8 cellular contexts compared by ENCODE assay signal in genomic region chr3:44323341-44323955, GRCh38. TPM values are rescaled to one million over a fixed set of nuclear protein-coding genes. Genes with fewer than 3 reads are reported as not detected.
DNase-seq lines count a peak whose midpoint lies in the region; ATAC-seq and TF ChIP-seq lines count a peak whose summit lies in the region.

No MANE protein-coding gene starts in this region.

- no peaks in the 10 kb centered on the region for H4K20me1 ChIP-seq in neural progenitor cell (ENCODE audit: low read depth)

- H3K9ac ChIP-seq in neural progenitor cell = no peak overlapping the region

- no peak for TF ChIP-seq EP300 in esophagus muscularis mucosa (IDR thresholded peaks at IDR 0.05)
- TF ChIP-seq EP300 in transverse colon (IDR thresholded peaks at IDR 0.05; ENCODE audit: low read depth) = no peak

- H3K9me3 ChIP-seq in esophagus muscularis mucosa = no peaks in the 10 kb centered on the region
- H3K9me3 ChIP-seq in neural progenitor cell (ENCODE audit: low read depth) = no peaks in the 10 kb centered on the region
- no peaks in the 10 kb centered on the region for H3K9me3 ChIP-seq in transverse colon

- no peaks in the 10 kb centered on the region for H3K36me3 ChIP-seq in BJ (ENCODE audit: control insufficient read depth, insufficient read depth, low read length)
- no peaks in the 10 kb centered on the region for H3K36me3 ChIP-seq in esophagus muscularis mucosa
- H3K36me3 ChIP-seq in neural progenitor cell = no peaks in the 10 kb centered on the region
- H3K36me3 ChIP-seq in transverse colon = no peaks in the 10 kb centered on the region

- no peaks in the 10 kb centered on the region for H3F3A ChIP-seq in neural progenitor cell (ENCODE audit: low read depth)

- intact Hi-C loops in esophagus muscularis mucosa (cut with DNase I) = loop anchor here (5.0 to 10.0 kb wide), 2 partner anchors 71 to 154 kb away; partner anchors contain the start of gene ZNF445
- intact Hi-C loops in transverse colon (cut with DNase I; ENCODE audit: low total_unique reads) = no loop called here

- H3K27ac ChIP-seq in esophagus muscularis mucosa (replicated peaks in 1 of 4) (no peak overlapping the region), neural progenitor cell (no peak overlapping the region), transverse colon (no peak overlapping the region)

- H3K79me2 ChIP-seq in neural progenitor cell (ENCODE audit: low read depth) = no peaks in the 10 kb centered on the region

- POLR2A ChIA-PET in BJ (lab: Charles Lee) = no interaction called here

- H3K27me3 ChIP-seq in BJ (ENCODE audit: control insufficient read depth, insufficient read depth, low read length) (no peaks in the 10 kb centered on the region), esophagus muscularis mucosa (peaks cover 0 to 5% (median 0%) of the 10 kb centered on the region in 4 donors), neural progenitor cell (no peaks in the 10 kb centered on the region), transverse colon (peaks cover 5% of the 10 kb centered on the region)

- no peaks in the 10 kb centered on the region for H3K9me3 Mint-ChIP-seq in neural progenitor cell

- H3K4me2 ChIP-seq in neural progenitor cell = no peak overlapping the region

- no peaks in the 10 kb centered on the region for H3K4me1 ChIP-seq in esophagus muscularis mucosa
- H3K4me1 ChIP-seq in neural progenitor cell = no peaks in the 10 kb centered on the region
- peaks cover 0 to 8% (median 0%) of the 10 kb centered on the region in 4 donors for H3K4me1 ChIP-seq in transverse colon

- 3% methylated on average over 4 of the region's 4 CpGs for WGBS in esophagus muscularis mucosa
- whole genome bisulfite sequencing in transverse colon (ENCODE audit: low coverage in 1 of 2), 2 donors = 2 to 4% methylated on average over 4 of the region's 4 CpGs

- ATAC-seq in HG03097 (IDR thresholded peaks at IDR 0.05; ENCODE audit: low FRiP score, unreplicated experiment) = no peak

- DNase-seq in BJ (ENCODE audit: low read depth) = no peak
- peak; percentile 48 for DNase-seq in HCEC 1CT
- peak; percentile 2 for DNase-seq in NCI-H774 (lab: John Stamatoyannopoulos, UW)
- peak; percentile 4 for DNase-seq in activated CD8-positive, alpha-beta memory T cell treated with anti-CD3 and anti-CD28 coated beads, Interleukin-2, amount 50 U/mL, for 24 hours (ENCODE audit: extremely low read depth)
- no peak for DNase-seq in esophagus muscularis mucosa (ENCODE audit: extremely low spot score)
- peak; percentile 66 for DNase-seq in neural progenitor cell (ENCODE audit: low spot score)
- peak; percentile 70 for DNase-seq in transverse colon

- in situ Hi-C loops in transverse colon (cut with MboI; ENCODE audit: low pct_ligation_motif_present in 1 of 4, low pct_unique_long_range_greater_than_20kb in 1 of 4, low sequenced_read_pairs in 3 of 4) = no loop called here

- H2AFZ ChIP-seq in neural progenitor cell (replicated peaks) = no peak overlapping the region

- no peaks in the 10 kb centered on the region for H3K36me3 Mint-ChIP-seq in neural progenitor cell

- CTCF ChIA-PET in BJ (lab: Yijun Ruan, JAX) = interaction anchor here (0.6 to 4.1 kb wide), 8 partner anchors 14 to 390 kb away, joined by 3 to 35 read pairs (median 4); partner anchors contain the start of gene TCAIM

- no peak overlapping the region for H3K4me3 ChIP-seq in BJ (ENCODE audit: low read depth, low read length)
- H3K4me3 ChIP-seq in esophagus muscularis mucosa = no peak overlapping the region
- no peak overlapping the region for H3K4me3 ChIP-seq in neural progenitor cell
- no peak overlapping the region for H3K4me3 ChIP-seq in transverse colon

- H3K4me3 Mint-ChIP-seq in neural progenitor cell = no peak overlapping the region

- TF ChIP-seq CTCF in BJ (IDR thresholded peaks at IDR 0.05; ENCODE audit: insufficient read depth, low read depth, low read length) (peak; percentile 86), esophagus muscularis mucosa (IDR thresholded peaks at IDR 0.05) (peak; percentile 74 to 88 (median 84)), neural progenitor cell (IDR thresholded peaks at IDR 0.05) (peak; percentile 92), transverse colon (IDR thresholded peaks at IDR 0.05) (peak; percentile 66 to 86 (median 81))

- no peak overlapping the region for H3K27ac Mint-ChIP-seq in neural progenitor cell

- TF ChIP-seq POLR2A in esophagus muscularis mucosa (IDR thresholded peaks at IDR 0.05; ENCODE audit: low read depth) (no peak), transverse colon (IDR thresholded peaks at IDR 0.05) (no peak)

- no peaks in the 10 kb centered on the region for H3K4me1 Mint-ChIP-seq in neural progenitor cell

- no peaks in the 10 kb centered on the region for H3K27me3 Mint-ChIP-seq in neural progenitor cell (ENCODE audit: insufficient read depth, low read depth)

RNA-seq across cellular contexts. Expression of gene TCAIM, which starts 15.1 kb away (rescaled TPM):
- 10.1 and 18.0 TPM in 2 replicates for polyA plus RNA-seq in BJ (2011; rRNA removed)
- 7.9 and 9.3 TPM in 2 replicates for polyA minus RNA-seq in BJ (2011; rRNA and poly(A)+ RNA removed)
- total RNA-seq in esophagus muscularis mucosa (10 to 100 TPM; 32.0 to 46.4 (median 36.5) TPM), neural progenitor cell (ENCODE audit: low replicate concordance) (22.0 and 31.8 TPM in 2 replicates), transverse colon (10 to 100 TPM in 3 of 4 donors, 1 to 10 TPM in 1; 2.2 to 19.5 (median 14.6) TPM)

Comparison
In these comparisons a context has a peak if more than half of its experiments do, and no peak if none do; other contexts are left out.
1. DNase-seq: peak in HCEC 1CT (single experiment), NCI-H774 (single experiment), activated CD8-positive, alpha-beta memory T cell treated with anti-CD3 and anti-CD28 coated beads, Interleukin-2, amount 50 U/mL, for 24 hours (single experiment), neural progenitor cell (single experiment) and transverse colon (single experiment); none in BJ (single experiment) and esophagus muscularis mucosa (single experiment).
2. Peak in every context shown above with its lines, with median percentiles within 50 percentile points of each other: CTCF ChIP-seq.